ENCODE assay signal across 20 cellular contexts in the genomic region with DNA sequence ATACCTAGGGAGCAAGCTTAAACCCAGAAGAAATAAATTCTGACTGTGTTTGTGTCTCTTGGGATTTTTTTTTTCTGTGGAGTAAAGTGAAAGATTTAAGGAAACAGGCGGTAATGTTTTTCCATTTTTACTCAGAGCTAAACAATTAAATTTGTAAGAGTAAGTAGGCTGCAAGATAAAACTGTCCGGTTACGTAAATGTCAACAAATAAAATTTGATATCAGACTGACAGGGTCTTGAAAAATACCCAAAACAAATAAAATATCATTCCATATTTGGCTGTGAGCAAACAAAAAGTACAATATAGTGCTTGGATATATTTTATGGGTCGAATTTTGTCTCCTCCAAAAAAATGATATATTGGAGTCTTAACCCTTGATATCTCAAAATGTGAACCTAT.
"Had no signal": no experiment of that assay in that cellular context is flagged by ENCODE, and none has a peak within 500 bp of the region (broad histone marks: within the 10 kb centered on the region; RNA-seq: fewer than 3 reads in every experiment).

No MANE protein-coding gene starts in this region.

- H3K4me3 Mint-ChIP-seq: memory B cell, mesothelial cell of epicardium, natural killer cell, neural crest cell had no signal

- H3K9me3 Mint-ChIP-seq: mesothelial cell of epicardium, neural crest cell had no signal

- H3K27me3 Mint-ChIP-seq: memory B cell had no signal

- H3K4me3 ChIP-seq: esophagus muscularis mucosa, gastrocnemius medialis, heart right ventricle, left ventricle myocardium inferior, lower lobe of right lung, right atrium auricular region, stomach, thoracic aorta, transverse colon had no signal

- FAIRE-seq: keratinocyte, small intestine had no signal

- DNase-seq: effector memory CD4-positive, alpha-beta T cell; gastrocnemius medialis; heart right ventricle; left ventricle myocardium inferior; lower lobe of right lung; natural killer cell; small intestine; stimulated activated CD4-positive, alpha-beta T cell treated with anti-CD3 and anti-CD28 coated beads, Interleukin-12 subunit alpha, Interleukin-12 subunit beta, amount 100 ng/mL, for 4 hours; stimulated activated naive CD4-positive, alpha-beta T cell; stomach; substantia nigra; transverse colon had no signal

- H3K36me3 ChIP-seq: esophagus muscularis mucosa, gastrocnemius medialis, heart right ventricle, left ventricle myocardium inferior, lower lobe of right lung, right atrium auricular region, stomach, thoracic aorta, transverse colon had no signal

- H3K27ac Mint-ChIP-seq: memory B cell, mesothelial cell of epicardium, natural killer cell had no signal

- ATAC-seq: gastrocnemius medialis, heart right ventricle, lower lobe of right lung, natural killer cell had no signal

- H3K4me1 ChIP-seq: esophagus muscularis mucosa, gastrocnemius medialis, heart right ventricle, left ventricle myocardium inferior, lower lobe of right lung, right atrium auricular region, stomach, transverse colon had no signal

- H3K9me3 ChIP-seq: esophagus muscularis mucosa, gastrocnemius medialis, heart right ventricle, left ventricle myocardium inferior, lower lobe of right lung, right atrium auricular region, stomach, thoracic aorta, transverse colon had no signal

- H3K27me3 ChIP-seq: esophagus muscularis mucosa, gastrocnemius medialis, heart right ventricle, right atrium auricular region, stomach, transverse colon had no signal

- H3K4me1 Mint-ChIP-seq: memory B cell, mesothelial cell of epicardium, natural killer cell, neural crest cell had no signal

- H3K36me3 Mint-ChIP-seq: memory B cell, mesothelial cell of epicardium had no signal

- H3K27ac ChIP-seq: epithelial cell of prostate, esophagus muscularis mucosa, gastrocnemius medialis, heart right ventricle, left ventricle myocardium inferior, lower lobe of right lung, right atrium auricular region, stomach, thoracic aorta, transverse colon had no signal
